Comparison of ENCODE assay signal across 9 cellular contexts in the genomic region with DNA sequence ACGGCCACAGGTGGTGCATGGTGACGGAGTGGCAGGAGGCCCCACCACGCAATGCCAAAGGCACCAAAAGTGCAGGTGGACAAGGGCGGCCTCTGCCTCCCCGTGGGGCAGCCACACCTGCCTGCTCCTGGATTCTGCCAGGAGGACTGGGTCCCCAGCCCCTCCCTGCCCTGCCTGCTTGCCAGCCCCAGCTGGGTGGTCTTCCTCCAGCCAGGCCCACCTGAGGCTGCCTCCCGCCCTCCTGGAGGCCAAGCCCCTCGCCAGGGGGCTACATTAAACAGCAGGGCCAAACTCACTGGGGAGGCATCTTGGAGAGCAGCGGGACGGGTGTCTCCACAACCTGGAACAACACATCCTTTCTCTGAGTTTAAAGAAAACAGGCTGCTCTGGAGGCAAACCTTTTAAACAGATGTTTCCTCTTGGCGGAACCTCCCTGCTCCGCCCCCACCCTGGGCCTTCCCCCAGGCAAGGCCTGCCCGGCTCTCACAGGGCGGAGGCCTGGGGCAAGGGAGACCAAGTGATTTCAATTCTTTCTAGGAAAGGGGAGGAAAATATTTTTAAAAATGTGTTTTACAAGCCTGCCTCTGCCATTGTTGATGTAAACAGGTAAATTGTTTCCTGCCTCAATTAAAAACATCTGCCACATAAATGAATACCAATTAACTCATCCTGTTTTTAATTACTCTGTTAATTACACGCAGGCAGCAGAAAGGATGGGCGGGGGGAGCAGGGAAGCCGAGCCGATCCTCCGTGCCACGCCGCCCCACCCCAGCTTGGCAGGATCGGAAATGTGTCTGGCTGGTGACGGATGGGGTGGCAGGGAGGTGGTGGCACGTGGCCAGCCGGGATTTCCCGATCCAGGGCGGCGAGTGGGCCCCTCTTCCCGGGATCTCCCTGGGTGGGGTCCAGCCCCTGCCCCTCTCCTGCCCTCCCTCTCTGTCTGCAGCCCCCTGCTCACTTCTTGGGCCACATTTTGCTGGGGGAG. TPM values are rescaled to one million over a fixed set of nuclear protein-coding genes. Genes with fewer than 3 reads are reported as not detected.
DNase-seq lines count a peak whose midpoint lies in the region; FAIRE-seq and TF ChIP-seq lines count a peak whose summit lies in the region.
"Had no signal": no experiment of that assay in that cellular context is flagged by ENCODE, and none has a peak within 500 bp of the region (broad histone marks: within the 10 kb centered on the region; RNA-seq: fewer than 3 reads in every experiment).

No MANE protein-coding gene starts in this region.

- no peak overlapping the region for H2BK120ac ChIP-seq in trophoblast cell (ENCODE audit: insufficient read depth, low read length, poor library complexity)

- no peak overlapping the region for H2AFZ ChIP-seq in trophoblast cell (ENCODE audit: insufficient read depth, low read length, poor library complexity)

- H3K27me3 Mint-ChIP-seq in endothelial cell (ENCODE audit: unreplicated experiment): peaks cover 2% of the 10 kb centered on the region

- no peak overlapping the region for H3K18ac ChIP-seq in trophoblast cell (ENCODE audit: low read length)

- peaks cover 16% of the 10 kb centered on the region for H3K4me1 Mint-ChIP-seq in endothelial cell (ENCODE audit: unreplicated experiment)

- H3K4me3 ChIP-seq in trophoblast cell (ENCODE audit: low read depth, low read length): no peak overlapping the region

- no peak overlapping the region for H3K4me2 ChIP-seq in trophoblast cell (ENCODE audit: low read length)

- FAIRE-seq in RCC 7860 (lab: Jason Lieb, UNC): no peak
- FAIRE-seq: colon had no signal

- no peak overlapping the region for H3K9ac ChIP-seq in trophoblast cell (ENCODE audit: low read length)

- H2BK12ac ChIP-seq in trophoblast cell (ENCODE audit: low read length): no peak overlapping the region

- no peak overlapping the region for H3K14ac ChIP-seq in trophoblast cell (ENCODE audit: low read length)

- DNase-seq in EL (peak; percentile 54), NCI-H1694 (lab: John Stamatoyannopoulos, UW) (peak; percentile 15), endothelial cell (ENCODE audit: low spot score) (peak; percentile 68), trophoblast cell (peak; percentile 59 to 77), NCI-H510A treated with DMSO at 0.1 percent for 48 hours (lab: John Stamatoyannopoulos, UW) (no peak), RCC 7860 (ENCODE audit: low spot score) (no peak), superior temporal gyrus (ENCODE audit: extremely low spot score) (no peak), inferior parietal cortex (ENCODE audit: extremely low spot score) (no peak)

- H3K4ac ChIP-seq in trophoblast cell (ENCODE audit: low read depth, low read length): no peak overlapping the region

- H3K27me3 ChIP-seq in trophoblast cell (ENCODE audit: insufficient read depth, low read length): no peaks in the 10 kb centered on the region

- no peak overlapping the region for H4K91ac ChIP-seq in trophoblast cell (ENCODE audit: low read depth, low read length)

- no peak overlapping the region for H3K23ac ChIP-seq in trophoblast cell (ENCODE audit: low read length)

- H2BK5ac ChIP-seq in trophoblast cell (ENCODE audit: low read depth, low read length, poor library complexity): no peak overlapping the region

- peak overlapping the region; percentile 80 for H3K27ac Mint-ChIP-seq in endothelial cell (ENCODE audit: unreplicated experiment)

- no peaks in the 10 kb centered on the region for H3K36me3 ChIP-seq in trophoblast cell (ENCODE audit: control insufficient read depth in 1 of 2, insufficient read depth in 2 of 2, low read length in 2 of 2)

- no peaks in the 10 kb centered on the region for H3K9me3 Mint-ChIP-seq in endothelial cell (ENCODE audit: unreplicated experiment)

- no peak overlapping the region for H3K4me3 Mint-ChIP-seq in endothelial cell (ENCODE audit: unreplicated experiment)

- H4K12ac ChIP-seq in trophoblast cell (ENCODE audit: low read depth, low read length): no peak overlapping the region

- H3K9me3 ChIP-seq in trophoblast cell (ENCODE audit: insufficient read depth, low read depth, low read length): peaks cover 12% of the 10 kb centered on the region

- peaks cover 13% of the 10 kb centered on the region for H3K79me1 ChIP-seq in trophoblast cell (ENCODE audit: low read length)

- no CpG with 5 or more reads among the region's 28 CpGs for WGBS in trophoblast cell (ENCODE audit: extremely low coverage, insufficient coverage, insufficient read length)

- no peaks in the 10 kb centered on the region for H3K79me2 ChIP-seq in trophoblast cell (ENCODE audit: control insufficient read depth, insufficient read depth, low read length, poor library complexity)

- no peak overlapping the region for H3K27ac ChIP-seq in trophoblast cell (ENCODE audit: low read depth, low read length)

- no peak overlapping the region for H2AK5ac ChIP-seq in trophoblast cell (ENCODE audit: low read length)

- no peak for TF ChIP-seq CTCF in endothelial cell (IDR thresholded peaks at IDR 0.05; ENCODE audit: unreplicated experiment)

- peaks cover 12 to 22% of the 10 kb centered on the region in 2 experiments for H3K4me1 ChIP-seq in trophoblast cell (ENCODE audit: control insufficient read depth in 1 of 2, insufficient read depth in 2 of 2, low read length in 2 of 2)

- peaks cover 5% of the 10 kb centered on the region for H3K36me3 Mint-ChIP-seq in endothelial cell (ENCODE audit: low read depth, unreplicated experiment)

- H4K8ac ChIP-seq in trophoblast cell (ENCODE audit: low read depth, low read length): no peak overlapping the region

RNA-seq across cellular contexts. Expression of gene PABPN1L, which starts 54.5 kb away (rescaled TPM):
- total RNA-seq in endothelial cell (ENCODE audit: unreplicated experiment): not detected
- not detected in 2 replicates for polyA plus RNA-seq in trophoblast cell (2013)

RNA-seq across cellular contexts. Expression of gene CBFA2T3, which starts 56.1 kb away (rescaled TPM):
- 1.6 TPM for total RNA-seq in endothelial cell (ENCODE audit: unreplicated experiment)
- 1.7 and 2.2 TPM in 2 replicates for polyA plus RNA-seq in trophoblast cell (2013)

Comparison
In these comparisons a context has a peak if more than half of its experiments do, and no peak if none do; other contexts are left out.
1. DNase-seq: peak in EL (single experiment), NCI-H1694 (single experiment), endothelial cell (single experiment) and trophoblast cell (2 of 2); none in NCI-H510A treated with DMSO at 0.1 percent for 48 hours (single experiment), RCC 7860 (single experiment), superior temporal gyrus (single experiment) and inferior parietal cortex (single experiment).